In genomic region chr5:180699042-180699441, GRCh38 we compare ENCODE assay signal across 14 cellular contexts. TPM values are rescaled to one million over a fixed set of nuclear protein-coding genes. Genes with fewer than 3 reads are reported as not detected.
DNase-seq lines count a peak whose midpoint lies in the region; ATAC-seq and TF ChIP-seq lines count a peak whose summit lies in the region.
"Had no signal": no experiment of that assay in that cellular context is flagged by ENCODE, and none has a peak within 500 bp of the region (broad histone marks: within the 10 kb centered on the region; RNA-seq: fewer than 3 reads in every experiment).

No MANE protein-coding gene starts in this region.

- peak; percentile 88 for ATAC-seq in activated CD4-positive, alpha-beta T cell treated with anti-CD3 and anti-CD28 coated beads for 36 hours
- peak; percentile 75 to 79 for ATAC-seq in activated T-cell treated with anti-CD3 and anti-CD28 coated beads, Interleukin-2, amount 50 U/mL, for 72 hours (replicated peaks in 1 of 2)
- ATAC-seq in stimulated activated naive CD8-positive, alpha-beta T cell treated with anti-CD3 and anti-CD28 coated beads, Interleukin-15, Interleukin-2, amounts not matched to agents 100 U/mL and 50 U/mL, for 24 hours, result peak; percentile 93
- no peak for ATAC-seq in natural killer cell
- ATAC-seq: A549, HepG2 had no signal

- peaks cover 8% of the 10 kb centered on the region for H3K4me1 Mint-ChIP-seq in activated CD4-positive, alpha-beta T cell treated with anti-CD3 and anti-CD28 coated beads for 36 hours
- H3K4me1 Mint-ChIP-seq in activated T-cell treated with anti-CD3 and anti-CD28 coated beads, Interleukin-2, amount 50 U/mL, for 72 hours (ENCODE audit: low read depth), result peaks cover 14% of the 10 kb centered on the region
- no peaks in the 10 kb centered on the region for H3K4me1 Mint-ChIP-seq in natural killer cell

- no peak overlapping the region for H3K4me3 Mint-ChIP-seq in activated CD4-positive, alpha-beta T cell treated with anti-CD3 and anti-CD28 coated beads for 36 hours
- H3K4me3 Mint-ChIP-seq in activated T-cell treated with anti-CD3 and anti-CD28 coated beads, Interleukin-2, amount 50 U/mL, for 72 hours, result no peak overlapping the region
- H3K4me3 Mint-ChIP-seq in natural killer cell, result no peak overlapping the region
- H3K4me3 Mint-ChIP-seq: CD4-positive, alpha-beta T cell had no signal

- H3K9me3 Mint-ChIP-seq in activated CD4-positive, alpha-beta T cell treated with anti-CD3 and anti-CD28 coated beads for 36 hours (ENCODE audit: low read depth), result peaks cover 5% of the 10 kb centered on the region
- H3K9me3 Mint-ChIP-seq in activated T-cell treated with anti-CD3 and anti-CD28 coated beads, Interleukin-2, amount 50 U/mL, for 72 hours, result peaks cover 4 to 5% of the 10 kb centered on the region in 2 donors
- H3K9me3 Mint-ChIP-seq in natural killer cell, result peaks cover 0 to 4% of the 10 kb centered on the region in 2 donors

- CTCF ChIA-PET in activated CD4-positive, alpha-beta T cell treated with anti-CD3 and anti-CD28 coated beads for 36 hours (lab: Charles Lee), result no interaction called here

- TF ChIP-seq CTCF in natural killer cell (IDR thresholded peaks at IDR 0.05), result no peak

- peaks cover 6% of the 10 kb centered on the region for H3K27me3 Mint-ChIP-seq in activated CD4-positive, alpha-beta T cell treated with anti-CD3 and anti-CD28 coated beads for 36 hours
- no peaks in the 10 kb centered on the region for H3K27me3 Mint-ChIP-seq in activated T-cell treated with anti-CD3 and anti-CD28 coated beads, Interleukin-2, amount 50 U/mL, for 72 hours (ENCODE audit: low read depth)
- peaks cover 0 to 11% of the 10 kb centered on the region in 2 donors for H3K27me3 Mint-ChIP-seq in natural killer cell (ENCODE audit: low read depth in 2 of 2)
- H3K27me3 Mint-ChIP-seq: CD4-positive, alpha-beta T cell had no signal

- DNase-seq in activated CD4-positive, alpha-beta T cell treated with anti-CD3 and anti-CD28 coated beads for 36 hours, result no peak
- DNase-seq in activated CD4-positive, alpha-beta T cell treated with anti-CD3 and anti-CD28 coated beads for 1 hour, result no peak
- DNase-seq in activated T-cell treated with anti-CD3 and anti-CD28 coated beads, Interleukin-2, amount 50 U/mL, for 72 hours, result no peak
- DNase-seq in activated T-cell treated with anti-CD3 and anti-CD28 coated beads, Interleukin-2, amount 50 U/mL, for 1 hour, result no peak
- no peak for DNase-seq in stimulated activated naive CD8-positive, alpha-beta T cell treated with anti-CD3 and anti-CD28 coated beads, Interleukin-15, Interleukin-2, amounts not matched to agents 100 U/mL and 50 U/mL, for 24 hours
- DNase-seq in natural killer cell (no peak), KG1 (lab: John Stamatoyannopoulos, UW) (no peak)
- DNase-seq: AML-193; Caco-2; CD4-positive, alpha-beta T cell; GM23248 had no signal

- POLR2A ChIA-PET in activated CD4-positive, alpha-beta T cell treated with anti-CD3 and anti-CD28 coated beads for 36 hours (lab: Charles Lee), result no interaction called here

- H3K27ac Mint-ChIP-seq in activated CD4-positive, alpha-beta T cell treated with anti-CD3 and anti-CD28 coated beads for 36 hours, result no peak overlapping the region
- no peak overlapping the region for H3K27ac Mint-ChIP-seq in activated T-cell treated with anti-CD3 and anti-CD28 coated beads, Interleukin-2, amount 50 U/mL, for 72 hours
- no peak overlapping the region for H3K27ac Mint-ChIP-seq in natural killer cell
- H3K27ac Mint-ChIP-seq: CD4-positive, alpha-beta T cell had no signal

- intact Hi-C loops in activated CD4-positive, alpha-beta T cell treated with anti-CD3 and anti-CD28 coated beads for 36 hours (cut with DNase I, micrococcal nuclease), result loop anchor here in 1 of 2 experiments (1.0 to 2.0 kb wide), 2 partner anchors 11 to 18 kb away; no protein-coding TSS in a partner anchor
- intact Hi-C loops in natural killer cell (cut with micrococcal nuclease), result no loop called here

- H3K36me3 Mint-ChIP-seq in activated CD4-positive, alpha-beta T cell treated with anti-CD3 and anti-CD28 coated beads for 36 hours (ENCODE audit: low read depth), result peaks cover 2% of the 10 kb centered on the region
- peaks cover 3 to 7% of the 10 kb centered on the region in 2 donors for H3K36me3 Mint-ChIP-seq in activated T-cell treated with anti-CD3 and anti-CD28 coated beads, Interleukin-2, amount 50 U/mL, for 72 hours (ENCODE audit: insufficient read depth in 2 of 2)
- no peaks in the 10 kb centered on the region for H3K36me3 Mint-ChIP-seq in natural killer cell

RNA-seq across cellular contexts. Expression of gene OR2Y1, which starts 40.8 kb away (rescaled TPM):
- not detected for total RNA-seq in activated CD4-positive, alpha-beta T cell treated with anti-CD3 and anti-CD28 coated beads for 36 hours
- not detected for total RNA-seq in activated T-cell treated with anti-CD3 and anti-CD28 coated beads, Interleukin-2, amount 50 U/mL, for 72 hours
- total RNA-seq in natural killer cell, result not detected
- total RNA-seq: Caco-2; CD4-positive, alpha-beta T cell; GM23248; H4; HepG2 had no signal

RNA-seq across cellular contexts. Expression of gene FLT4, which starts 49.6 kb away (rescaled TPM):
- under 1 TPM; 0.75 to 0.98 TPM for total RNA-seq in activated CD4-positive, alpha-beta T cell treated with anti-CD3 and anti-CD28 coated beads for 36 hours
- total RNA-seq in activated T-cell treated with anti-CD3 and anti-CD28 coated beads, Interleukin-2, amount 50 U/mL, for 72 hours, result 1 to 10 TPM in 1 of 2 donors, under 1 TPM in 1; 0.79 to 1.7 TPM
- under 1 TPM; 0.68 to 0.92 (median 0.78) TPM for total RNA-seq in natural killer cell
- total RNA-seq: Caco-2, GM23248, H4, HepG2 had no signal

Comparison
In these comparisons a context has a peak if more than half of its experiments do, and no peak if none do; other contexts are left out.
1. ATAC-seq: peak in activated CD4-positive, alpha-beta T cell treated with anti-CD3 and anti-CD28 coated beads for 36 hours (single experiment), activated T-cell treated with anti-CD3 and anti-CD28 coated beads, Interleukin-2, amount 50 U/mL, for 72 hours (2 of 2) and stimulated activated naive CD8-positive, alpha-beta T cell treated with anti-CD3 and anti-CD28 coated beads, Interleukin-15, Interleukin-2, amounts not matched to agents 100 U/mL and 50 U/mL, for 24 hours (single experiment); none in natural killer cell (0 of 3).